In the genomic region with DNA sequence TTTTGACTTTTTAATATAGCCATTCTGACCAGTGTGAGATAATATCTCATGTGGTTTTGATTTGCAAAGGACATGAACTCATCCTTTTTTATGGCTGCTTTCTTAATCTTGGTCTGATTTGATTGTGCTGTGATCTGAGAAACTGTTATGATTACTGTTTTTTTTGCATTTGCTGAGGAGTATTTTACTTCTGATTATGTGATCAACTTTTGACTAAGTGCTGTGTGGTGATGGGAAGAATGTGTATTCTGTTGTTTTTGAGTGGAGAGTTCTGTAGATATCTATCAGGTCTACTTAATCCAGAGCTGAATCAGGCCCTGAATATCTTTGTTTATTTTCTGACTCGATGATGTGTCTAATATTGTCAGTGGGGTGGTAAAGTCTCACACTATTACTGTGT, we compare ENCODE assay signal across 15 cellular contexts. TPM values are rescaled to one million over a fixed set of nuclear protein-coding genes. Genes with fewer than 3 reads are reported as not detected.
DNase-seq lines count a peak whose midpoint lies in the region; ATAC-seq lines count a peak whose summit lies in the region.
"Had no signal": no experiment of that assay in that cellular context is flagged by ENCODE, and none has a peak within 500 bp of the region (broad histone marks: within the 10 kb centered on the region; RNA-seq: fewer than 3 reads in every experiment).

No MANE protein-coding gene starts in this region.

- no peak for ATAC-seq in effector memory CD8-positive, alpha-beta T cell (replicated peaks)
- ATAC-seq in stimulated activated naive CD8-positive, alpha-beta T cell treated with anti-CD3 and anti-CD28 coated beads, Interleukin-15, amount 100 ng/mL, for 72 hours, result peak; percentile 53
- ATAC-seq in GM18867 (IDR thresholded peaks at IDR 0.05; ENCODE audit: unreplicated experiment) (no peak), HG02938 (IDR thresholded peaks at IDR 0.05; ENCODE audit: unreplicated experiment) (no peak)
- ATAC-seq: left colon, Panc1 had no signal

- H3K36me3 Mint-ChIP-seq in activated naive CD4-positive, alpha-beta T cell treated with anti-CD3 and anti-CD28 coated beads, Interleukin-2, amount 50 U/mL, for 24 hours, result peaks cover 47% of the 10 kb centered on the region
- H3K36me3 Mint-ChIP-seq in T-helper 2 cell treated with Interferon-gamma antibody and Interleukin-4, amounts not matched to agents 5 μg/mL and 100 μg/mL, for 36 hours (ENCODE audit: low read depth), result peaks cover 72% of the 10 kb centered on the region
- peaks cover 11% of the 10 kb centered on the region for H3K36me3 Mint-ChIP-seq in effector memory CD8-positive, alpha-beta T cell (ENCODE audit: insufficient read depth)

- DNase-seq in activated naive CD4-positive, alpha-beta T cell (lab: John Stamatoyannopoulos, UW), result no peak
- no peak for DNase-seq in T-helper 2 cell treated with Interferon-gamma antibody and Interleukin-4, amounts not matched to agents 5 μg/mL and 100 μg/mL, for 36 hours (ENCODE audit: low spot score)
- DNase-seq in effector memory CD8-positive, alpha-beta T cell, result no peak
- DNase-seq in stimulated activated naive CD8-positive, alpha-beta T cell treated with anti-CD3 and anti-CD28 coated beads, Interleukin-15, amount 100 ng/mL, for 72 hours, result no peak
- no peak for DNase-seq in cardiac septum (ENCODE audit: low spot score)
- DNase-seq: hypothalamus, left colon, NCI-H1105 treated with DMSO at 0.1 percent for 48 hours, NCI-H2171, NCI-H774, stomach had no signal

- no peaks in the 10 kb centered on the region for H3K27me3 Mint-ChIP-seq in activated naive CD4-positive, alpha-beta T cell treated with anti-CD3 and anti-CD28 coated beads, Interleukin-2, amount 50 U/mL, for 24 hours
- H3K27me3 Mint-ChIP-seq in T-helper 2 cell treated with Interferon-gamma antibody and Interleukin-4, amounts not matched to agents 5 μg/mL and 100 μg/mL, for 36 hours (ENCODE audit: low read depth), result no peaks in the 10 kb centered on the region
- H3K27me3 Mint-ChIP-seq in effector memory CD8-positive, alpha-beta T cell, result no peaks in the 10 kb centered on the region
- H3K27me3 Mint-ChIP-seq in stimulated activated naive CD8-positive, alpha-beta T cell treated with anti-CD3 and anti-CD28 coated beads, Interleukin-15, amount 100 ng/mL, for 72 hours, result no peaks in the 10 kb centered on the region

- H3K4me3 Mint-ChIP-seq in activated naive CD4-positive, alpha-beta T cell treated with anti-CD3 and anti-CD28 coated beads, Interleukin-2, amount 50 U/mL, for 24 hours, result peak overlapping the region; percentile 2
- peak overlapping the region; percentile 5 for H3K4me3 Mint-ChIP-seq in T-helper 2 cell treated with Interferon-gamma antibody and Interleukin-4, amounts not matched to agents 5 μg/mL and 100 μg/mL, for 36 hours
- peak overlapping the region; percentile 5 to 51 for H3K4me3 Mint-ChIP-seq in effector memory CD8-positive, alpha-beta T cell
- peak overlapping the region in 1 of 2 donors; percentile 3 for H3K4me3 Mint-ChIP-seq in stimulated activated naive CD8-positive, alpha-beta T cell treated with anti-CD3 and anti-CD28 coated beads, Interleukin-15, amount 100 ng/mL, for 72 hours

- intact Hi-C loops in cardiac septum (cut with DNase I), result no loop called here

- H3K27ac Mint-ChIP-seq in activated naive CD4-positive, alpha-beta T cell treated with anti-CD3 and anti-CD28 coated beads, Interleukin-2, amount 50 U/mL, for 24 hours, result peak overlapping the region; percentile 5
- peak overlapping the region; percentile 38 for H3K27ac Mint-ChIP-seq in T-helper 2 cell treated with Interferon-gamma antibody and Interleukin-4, amounts not matched to agents 5 μg/mL and 100 μg/mL, for 36 hours
- H3K27ac Mint-ChIP-seq in effector memory CD8-positive, alpha-beta T cell, result peak overlapping the region; percentile 56 to 88
- H3K27ac Mint-ChIP-seq in stimulated activated naive CD8-positive, alpha-beta T cell treated with anti-CD3 and anti-CD28 coated beads, Interleukin-15, amount 100 ng/mL, for 72 hours, result no peak overlapping the region

- peaks cover 60% of the 10 kb centered on the region for H3K4me1 Mint-ChIP-seq in activated naive CD4-positive, alpha-beta T cell treated with anti-CD3 and anti-CD28 coated beads, Interleukin-2, amount 50 U/mL, for 24 hours
- peaks cover 55% of the 10 kb centered on the region for H3K4me1 Mint-ChIP-seq in T-helper 2 cell treated with Interferon-gamma antibody and Interleukin-4, amounts not matched to agents 5 μg/mL and 100 μg/mL, for 36 hours (ENCODE audit: low read depth)
- peaks cover 39 to 57% of the 10 kb centered on the region in 2 donors for H3K4me1 Mint-ChIP-seq in effector memory CD8-positive, alpha-beta T cell (ENCODE audit: low read depth in 2 of 2)
- H3K4me1 Mint-ChIP-seq in stimulated activated naive CD8-positive, alpha-beta T cell treated with anti-CD3 and anti-CD28 coated beads, Interleukin-15, amount 100 ng/mL, for 72 hours, result peaks cover 60% of the 10 kb centered on the region

- peaks cover 28% of the 10 kb centered on the region for H3K9me3 Mint-ChIP-seq in activated naive CD4-positive, alpha-beta T cell treated with anti-CD3 and anti-CD28 coated beads, Interleukin-2, amount 50 U/mL, for 24 hours
- peaks cover 51% of the 10 kb centered on the region for H3K9me3 Mint-ChIP-seq in T-helper 2 cell treated with Interferon-gamma antibody and Interleukin-4, amounts not matched to agents 5 μg/mL and 100 μg/mL, for 36 hours
- H3K9me3 Mint-ChIP-seq in effector memory CD8-positive, alpha-beta T cell, result peaks cover 9 to 14% of the 10 kb centered on the region in 2 donors
- H3K9me3 Mint-ChIP-seq in stimulated activated naive CD8-positive, alpha-beta T cell treated with anti-CD3 and anti-CD28 coated beads, Interleukin-15, amount 100 ng/mL, for 72 hours, result peaks cover 40 to 42% of the 10 kb centered on the region in 2 donors

RNA-seq across cellular contexts. Expression of a gene that starts 16.8 kb away (rescaled TPM):
- 4.0 TPM for total RNA-seq in cardiac septum

Comparison
In these comparisons a context has a peak if more than half of its experiments do, and no peak if none do; other contexts are left out.
1. H3K27ac Mint-ChIP-seq: peak in activated naive CD4-positive, alpha-beta T cell treated with anti-CD3 and anti-CD28 coated beads, Interleukin-2, amount 50 U/mL, for 24 hours (single experiment), T-helper 2 cell treated with Interferon-gamma antibody and Interleukin-4, amounts not matched to agents 5 μg/mL and 100 μg/mL, for 36 hours (single experiment) and effector memory CD8-positive, alpha-beta T cell (2 of 2); none in stimulated activated naive CD8-positive, alpha-beta T cell treated with anti-CD3 and anti-CD28 coated beads, Interleukin-15, amount 100 ng/mL, for 72 hours (0 of 2).